ENCODE assay signal across 8 cellular contexts in genomic region chr13:42039946-42040729, GRCh38. TPM values are rescaled to one million over a fixed set of nuclear protein-coding genes. Genes with fewer than 3 reads are reported as not detected.
DNase-seq lines count a peak whose midpoint lies in the region; ATAC-seq and TF ChIP-seq lines count a peak whose summit lies in the region.

No MANE protein-coding gene starts in this region.

- intact Hi-C loops in ascending aorta (cut with DNase I), result loop anchor here (1.0 to 10.0 kb wide), 9 partner anchors 8 to 1375 kb away; partner anchors contain the start of genes DGKH, FOXO1, NAA16 and RGCC

- H4K20me1 ChIP-seq in hepatocyte (ENCODE audit: insufficient read depth, poor library complexity, severe bottlenecking), result no peaks in the 10 kb centered on the region

- H3K79me2 ChIP-seq in hepatocyte, result peaks cover 31% of the 10 kb centered on the region

- H3K4me1 ChIP-seq in ascending aorta (peaks cover 0 to 8% of the 10 kb centered on the region in 2 donors), hepatocyte (ENCODE audit: insufficient read depth) (no peaks in the 10 kb centered on the region)

- DNase-seq in HFFc6 (peak; percentile 83), NAMALWA (ENCODE audit: low spot score) (peak; percentile 87), T-helper 17 cell (peak; percentile 73 to 87 (median 85)), ascending aorta (ENCODE audit: low spot score in 2 of 2) (peak; percentile 65 to 95), hepatocyte (ENCODE audit: low spot score) (peak; percentile 93), retina (peak; percentile 91), cerebellar nuclear complex (lab: John Stamatoyannopoulos, UW) (no peak)

- ATAC-seq in T-helper 17 cell, result peak; percentile 89

- H3K36me3 ChIP-seq in ascending aorta (no peaks in the 10 kb centered on the region), hepatocyte (replicated peaks; ENCODE audit: insufficient read depth, low read depth) (no peaks in the 10 kb centered on the region)

- H3K9me3 ChIP-seq in T-helper 17 cell (ENCODE audit: control insufficient read depth, low read length, poor library complexity, severe bottlenecking) (no peaks in the 10 kb centered on the region), ascending aorta (no peaks in the 10 kb centered on the region), hepatocyte (ENCODE audit: low read depth) (no peaks in the 10 kb centered on the region)

- peaks cover 14% of the 10 kb centered on the region for H3K9me3 Mint-ChIP-seq in HFFc6

- peak overlapping the region; percentile 63 for H2AFZ ChIP-seq in hepatocyte

- H3K27ac Mint-ChIP-seq in HFFc6, result peak overlapping the region; percentile 89
- peak overlapping the region; percentile 71 for H3K27ac Mint-ChIP-seq in T-helper 17 cell

- H3K4me1 Mint-ChIP-seq in HFFc6 (ENCODE audit: low read depth), result peaks cover 56% of the 10 kb centered on the region
- H3K4me1 Mint-ChIP-seq in T-helper 17 cell, result peaks cover 23% of the 10 kb centered on the region

- H3K4me3 ChIP-seq in GM12875 (ENCODE audit: low read depth, low read length) (peak overlapping the region; percentile 59), ascending aorta (peak overlapping the region; percentile 78 to 91), hepatocyte (peak overlapping the region; percentile 38)

- WGBS in hepatocyte (ENCODE audit: low lambda C conversion rate, missing lambda C conversion rate), result under 1% methylated on average over 50 of the region's 91 CpGs

- H3K36me3 Mint-ChIP-seq in HFFc6 (ENCODE audit: low read depth) (peaks cover 15% of the 10 kb centered on the region), T-helper 17 cell (ENCODE audit: low read depth) (no peaks in the 10 kb centered on the region)

- H3K27me3 Mint-ChIP-seq in HFFc6 (ENCODE audit: insufficient read depth), result peaks cover 1% of the 10 kb centered on the region
- H3K27me3 Mint-ChIP-seq in T-helper 17 cell, result no peaks in the 10 kb centered on the region

- TF ChIP-seq CTCF in GM12875 (IDR thresholded peaks at IDR 0.05; ENCODE audit: borderline replicate concordance, insufficient read depth, low read depth, low read length) (no peak), HFFc6 (IDR thresholded peaks at IDR 0.05) (no peak; the same call in 1 of the 2 replicates), ascending aorta (IDR thresholded peaks at IDR 0.05) (no peak), hepatocyte (IDR thresholded peaks at IDR 0.05; ENCODE audit: poor library complexity) (no peak)

- no peaks in the 10 kb centered on the region for H3K9me2 ChIP-seq in hepatocyte (replicated peaks; ENCODE audit: insufficient read depth)

- H3K27ac ChIP-seq in ascending aorta, result peak overlapping the region; percentile 92 to 97
- H3K27ac ChIP-seq in hepatocyte, result peak overlapping the region; percentile 96

- H3K27me3 ChIP-seq in ascending aorta (no peaks in the 10 kb centered on the region), hepatocyte (no peaks in the 10 kb centered on the region)

- peak overlapping the region; percentile 74 for H3K4me2 ChIP-seq in hepatocyte

- peak overlapping the region; percentile 94 for H3K4me3 Mint-ChIP-seq in HFFc6
- H3K4me3 Mint-ChIP-seq in T-helper 17 cell, result peak overlapping the region; percentile 93

RNA-seq across cellular contexts. Expression of gene DGKH, which starts 8.3 kb away (rescaled TPM):
- total RNA-seq in HFFc6 (2021; fragmentation: NEBNext Ultra II Directional; extraction: Animal tissue kit (Norgen Biotek cat#: 25700)), result 1 to 10 TPM; 6.9 to 8.7 (median 7.8) TPM
- total RNA-seq in T-helper 17 cell (10 to 100 TPM; 10.4 to 10.7 TPM), ascending aorta (16.0 TPM), hepatocyte (7.2 and 8.5 TPM in 2 replicates)
- 3.6 and 4.8 TPM in 2 replicates for polyA plus RNA-seq in hepatocyte

Comparison
In these comparisons a context has a peak if more than half of its experiments do, and no peak if none do; other contexts are left out.
1. DNase-seq: peak in HFFc6 (single experiment), NAMALWA (single experiment), T-helper 17 cell (3 of 3), ascending aorta (2 of 2), hepatocyte (single experiment) and retina (single experiment); none in cerebellar nuclear complex (0 of 2).
2. Peak in every context shown above with its lines, with median percentiles within 50 percentile points of each other: H3K4me3 ChIP-seq.